9 cellular contexts compared by ENCODE assay signal in the genomic region with DNA sequence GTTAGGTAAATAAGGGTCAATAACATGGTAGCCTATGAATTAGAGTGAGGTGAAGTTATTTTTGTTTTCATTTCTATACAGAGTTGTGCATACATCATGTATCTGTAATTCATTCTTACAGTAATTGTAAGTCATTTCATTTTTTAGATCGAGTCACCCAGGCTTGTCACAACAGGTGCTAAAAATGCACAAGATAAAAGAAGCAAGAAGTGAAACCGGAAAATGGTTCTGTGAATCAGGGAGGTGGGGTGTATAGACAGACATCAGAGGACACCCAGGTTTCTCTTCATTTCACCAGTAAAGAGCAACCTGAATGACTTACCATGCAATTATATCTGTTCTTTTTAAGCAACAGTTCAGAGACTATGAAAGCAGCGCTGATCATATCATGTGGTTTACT. TPM values are rescaled to one million over a fixed set of nuclear protein-coding genes. Genes with fewer than 3 reads are reported as not detected.
A peak's percentile ranks its signal among the peaks of the same experiment; 100 is the strongest.
DNase-seq lines count a peak whose midpoint lies in the region; ATAC-seq and TF ChIP-seq lines count a peak whose summit lies in the region.
"Had no signal": no experiment of that assay in that cellular context is flagged by ENCODE, and none has a peak within 500 bp of the region (broad histone marks: within the 10 kb centered on the region; RNA-seq: fewer than 3 reads in every experiment).

No MANE protein-coding gene starts in this region.

- H3K27ac ChIP-seq in Karpas-422 (ENCODE audit: low read length) (peak overlapping the region; percentile 98), heart left ventricle (peak overlapping the region in 4 of 12 donors; percentile 17 to 77 (median 56))
- H3K27ac ChIP-seq: thoracic aorta had no signal

- peaks cover 78% of the 10 kb centered on the region for H3K4me1 ChIP-seq in Karpas-422 (ENCODE audit: low read length)
- H3K4me1 ChIP-seq in heart left ventricle, result peaks cover 14 to 61% (median 42%) of the 10 kb centered on the region in 12 donors

- peak; percentile 92 for ATAC-seq in GM18511 (IDR thresholded peaks at IDR 0.05; ENCODE audit: unreplicated experiment)
- peak; percentile 84 for ATAC-seq in GM21737 (IDR thresholded peaks at IDR 0.05; ENCODE audit: unreplicated experiment)
- ATAC-seq in heart left ventricle, result no peak

- H3K4me3 ChIP-seq in Karpas-422 (ENCODE audit: low read length) (peak overlapping the region; percentile 63), foreskin fibroblast (ENCODE audit: low read depth in 1 of 2, low read length in 2 of 2) (no peak overlapping the region), heart left ventricle (peak overlapping the region in 1 of 12 donors; percentile 2)
- H3K4me3 ChIP-seq: thoracic aorta had no signal

- H3K9me3 ChIP-seq in Karpas-422 (ENCODE audit: low read length) (no peaks in the 10 kb centered on the region), heart left ventricle (peaks cover 0 to 3% (median 0%) of the 10 kb centered on the region in 12 donors)
- H3K9me3 ChIP-seq: thoracic aorta had no signal

- peak overlapping the region; percentile 69 for H3K9ac ChIP-seq in Karpas-422 (ENCODE audit: low read length)

- DNase-seq in Karpas-422 (peak; percentile 94), chondrocyte (ENCODE audit: low spot score) (no peak), foreskin fibroblast (no peak), heart left ventricle (no peak), NCI-H2081 treated with DMSO at 0.1 percent for 48 hours (lab: John Stamatoyannopoulos, UW) (no peak), C1 segment of cervical spinal cord (lab: John Stamatoyannopoulos, UW) (no peak)

- no peaks in the 10 kb centered on the region for H3K36me3 Mint-ChIP-seq in chondrocyte (ENCODE audit: low read depth)

- TF ChIP-seq POLR2A in heart left ventricle (IDR thresholded peaks at IDR 0.05), result no peak

- no peaks in the 10 kb centered on the region for H3K9me2 ChIP-seq in Karpas-422 (replicated peaks; ENCODE audit: insufficient read depth, low read length)

- H3K27me3 ChIP-seq in Karpas-422 (ENCODE audit: low read length), result no peaks in the 10 kb centered on the region
- H3K27me3 ChIP-seq in heart left ventricle, result no peaks in the 10 kb centered on the region

- peaks cover 38% of the 10 kb centered on the region for H3K4me1 Mint-ChIP-seq in chondrocyte (ENCODE audit: low read depth)

- H3K4me3 Mint-ChIP-seq in chondrocyte (ENCODE audit: unreplicated experiment), result no peak overlapping the region

- no peaks in the 10 kb centered on the region for H3K27me3 Mint-ChIP-seq in chondrocyte (ENCODE audit: low read depth)

- H3K79me2 ChIP-seq in Karpas-422 (ENCODE audit: low read length), result no peaks in the 10 kb centered on the region

- no peak for TF ChIP-seq CTCF in chondrocyte (IDR thresholded peaks at IDR 0.05)
- no peak for TF ChIP-seq CTCF in foreskin fibroblast (IDR thresholded peaks at IDR 0.05; ENCODE audit: low read depth, low read length)
- TF ChIP-seq CTCF in heart left ventricle (IDR thresholded peaks at IDR 0.05), result no peak

- 70 to 77% (median 70%) methylated on average over 3 of the region's 3 CpGs for WGBS in heart left ventricle, 4 donors

- no peaks in the 10 kb centered on the region for H3K9me3 Mint-ChIP-seq in chondrocyte (ENCODE audit: low read depth)

- no peaks in the 10 kb centered on the region for H4K20me1 ChIP-seq in Karpas-422 (ENCODE audit: insufficient read depth, low read depth, low read length)

- intact Hi-C loops in heart left ventricle (cut with DNase I), result loop anchor here in 2 of 10 donors (5.0 to 10.0 kb wide), 2 partner anchors 49 to 51 kb away; no protein-coding TSS in a partner anchor

- H3K36me3 ChIP-seq in Karpas-422 (ENCODE audit: insufficient read depth, low read length), result no peaks in the 10 kb centered on the region
- no peaks in the 10 kb centered on the region for H3K36me3 ChIP-seq in heart left ventricle
- H3K36me3 ChIP-seq: thoracic aorta had no signal

- H3K27ac Mint-ChIP-seq in chondrocyte (ENCODE audit: unreplicated experiment), result peak overlapping the region; percentile 81

- peak overlapping the region; percentile 85 for H3K4me2 ChIP-seq in Karpas-422 (ENCODE audit: low read depth, low read length, poor library complexity, severe bottlenecking)

- H2AFZ ChIP-seq in Karpas-422 (ENCODE audit: low read length), result no peak overlapping the region

RNA-seq across cellular contexts. Expression of gene TBC1D7, which starts 27.6 kb away (rescaled TPM):
- 16.3 and 28.6 TPM in 2 replicates for total RNA-seq in Karpas-422 (2014; rRNA removed; shearing (Covaris generic); ENCODE audit: low replicate concordance)
- total RNA-seq in chondrocyte (19.4 to 21.7 TPM (median 19.8 TPM) in 3 replicates), heart left ventricle (10 to 100 TPM; 17.0 to 31.9 (median 22.9) TPM)
- 10 to 100 TPM; 20.5 to 27.1 TPM for polyA plus RNA-seq in heart left ventricle

Comparison
In these comparisons a context has a peak if more than half of its experiments do, and no peak if none do; other contexts are left out.
1. ATAC-seq: peak in GM18511 (single experiment) and GM21737 (single experiment); none in heart left ventricle (0 of 4).